In genomic region chrX:72713599-72714444, GRCh38 we compare ENCODE assay signal across 8 cellular contexts. TPM values are rescaled to one million over a fixed set of nuclear protein-coding genes. Genes with fewer than 3 reads are reported as not detected.
A peak's percentile ranks its signal among the peaks of the same experiment; 100 is the strongest.
DNase-seq lines count a peak whose midpoint lies in the region; ATAC-seq and TF ChIP-seq lines count a peak whose summit lies in the region.
"Not testable (repeated sequence)": the region's sequence is repeated elsewhere in the genome, so short reads cannot be mapped to it uniquely, and the experiment has no call there.

TSS of gene PHKA1 (minus strand) at chrX:72714306. CDS start at chrX:72713880, 426 bp downstream.

- ATAC-seq in HG03342 (IDR thresholded peaks at IDR 0.05; ENCODE audit: unreplicated experiment): peak; percentile 76
- ATAC-seq in activated CD8-positive, alpha-beta T cell treated with anti-CD3 and anti-CD28 coated beads for 36 hours: peak; percentile 85

- intact Hi-C loops in activated CD8-positive, alpha-beta T cell treated with anti-CD3 and anti-CD28 coated beads for 36 hours (cut with micrococcal nuclease); thyroid gland (cut with DNase I): not testable (repeated sequence)

- H3K27me3 ChIP-seq in thyroid gland: not testable (repeated sequence)

- WGBS in thyroid gland, 2 donors: 4 to 7% methylated on average over 5 to 11 of the region's 80 CpGs

- H3K4me1 ChIP-seq in thyroid gland: not testable (repeated sequence)

- not testable (repeated sequence) for H3K27me3 Mint-ChIP-seq in activated CD8-positive, alpha-beta T cell treated with anti-CD3 and anti-CD28 coated beads for 36 hours; progenitor cell of endocrine pancreas

- H3K27ac Mint-ChIP-seq in activated CD8-positive, alpha-beta T cell treated with anti-CD3 and anti-CD28 coated beads for 36 hours: peak within 1 kb of the TSS; percentile 83
- peak within 1 kb of the TSS; percentile 90 for H3K27ac Mint-ChIP-seq in progenitor cell of endocrine pancreas

- POLR2A ChIA-PET in activated CD8-positive, alpha-beta T cell treated with anti-CD3 and anti-CD28 coated beads for 36 hours (lab: Charles Lee): interaction anchor here (1.0 to 2.0 kb wide), 4 partner anchors 93 to 438 kb away, joined by 3 to 6 read pairs (median 5); partner anchors contain the start of genes HDAC8 and RPS4X

- TF ChIP-seq POLR2A in thyroid gland (IDR thresholded peaks at IDR 0.05): peak in 1 of 2 donors; percentile 51

- DNase-seq in GF-D8 (lab: John Stamatoyannopoulos, UW): peak; percentile 43
- DNase-seq in NCI-H82 (lab: John Stamatoyannopoulos, UW): peak; percentile 73
- peak; percentile 69 for DNase-seq in activated CD8-positive, alpha-beta T cell treated with anti-CD3 and anti-CD28 coated beads for 36 hours
- DNase-seq in choroid plexus epithelial cell (ENCODE audit: low read depth): peak; percentile 33
- peak; percentile 42 for DNase-seq in progenitor cell of endocrine pancreas (ENCODE audit: low spot score, unreplicated experiment)
- peak; percentile 61 to 67 for DNase-seq in thyroid gland

- H3K4me3 ChIP-seq in choroid plexus epithelial cell (ENCODE audit: low read depth, low read length): peak within 1 kb of the TSS; percentile 59
- peak within 1 kb of the TSS; percentile 53 for H3K4me3 ChIP-seq in iPS-18c (ENCODE audit: insufficient read depth, low read depth, low read length)
- H3K4me3 ChIP-seq in thyroid gland (replicated peaks in 1 of 3): peak within 1 kb of the TSS in 2 of 3 donors; percentile 35

- CTCF ChIA-PET in activated CD8-positive, alpha-beta T cell treated with anti-CD3 and anti-CD28 coated beads for 36 hours (lab: Charles Lee): not testable (repeated sequence)

- peak within 1 kb of the TSS; percentile 75 for H3K4me3 Mint-ChIP-seq in activated CD8-positive, alpha-beta T cell treated with anti-CD3 and anti-CD28 coated beads for 36 hours
- H3K4me3 Mint-ChIP-seq in progenitor cell of endocrine pancreas (ENCODE audit: low read depth): peak within 1 kb of the TSS; percentile 80

- H3K4me1 Mint-ChIP-seq in activated CD8-positive, alpha-beta T cell treated with anti-CD3 and anti-CD28 coated beads for 36 hours (ENCODE audit: low read depth): peaks cover 12% of the 10 kb centered on the region
- not testable (repeated sequence) for H3K4me1 Mint-ChIP-seq in progenitor cell of endocrine pancreas (ENCODE audit: low read depth)

- not testable (repeated sequence) for H3K9me3 Mint-ChIP-seq in activated CD8-positive, alpha-beta T cell treated with anti-CD3 and anti-CD28 coated beads for 36 hours; progenitor cell of endocrine pancreas (ENCODE audit: low read depth)

- not testable (repeated sequence) for H3K9me3 ChIP-seq in iPS-18c (ENCODE audit: control insufficient read depth, insufficient read depth, low read length); thyroid gland

- TF ChIP-seq CTCF in activated CD8-positive, alpha-beta T cell treated with anti-CD3 and anti-CD28 coated beads for 36 hours (IDR thresholded peaks at IDR 0.05); choroid plexus epithelial cell (conservative IDR thresholded peaks at IDR 0.05; ENCODE audit: low read depth, low read length); progenitor cell of endocrine pancreas (IDR thresholded peaks at IDR 0.05; ENCODE audit: unreplicated experiment): not testable (repeated sequence)
- peak in 1 of 6 experiments; percentile 13 for TF ChIP-seq CTCF in thyroid gland (IDR thresholded peaks at IDR 0.05)

- not testable (repeated sequence) for H3K36me3 ChIP-seq in thyroid gland

- H3K27ac ChIP-seq in thyroid gland: peak within 1 kb of the TSS; percentile 81 to 85 (median 83)

- not testable (repeated sequence) for H3K36me3 Mint-ChIP-seq in activated CD8-positive, alpha-beta T cell treated with anti-CD3 and anti-CD28 coated beads for 36 hours (ENCODE audit: low read depth); progenitor cell of endocrine pancreas (ENCODE audit: insufficient read depth)

RNA-seq across cellular contexts. Expression of gene PHKA1, which starts in this region (rescaled TPM):
- total RNA-seq in activated CD8-positive, alpha-beta T cell treated with anti-CD3 and anti-CD28 coated beads for 36 hours: 1 to 10 TPM; 6.9 to 8.0 TPM
- total RNA-seq in progenitor cell of endocrine pancreas (10.8 and 11.8 TPM in 2 replicates), thyroid gland (10 to 100 TPM; 12.4 to 16.1 (median 14.4) TPM)

Comparison
In these comparisons a context has a peak if more than half of its experiments do, and no peak if none do; other contexts are left out.
1. Peak in every context shown above with its lines: DNase-seq, ATAC-seq, H3K4me3 ChIP-seq and H3K27ac ChIP-seq.